ENCODE assay signal across 1 cellular context in the genomic region with DNA sequence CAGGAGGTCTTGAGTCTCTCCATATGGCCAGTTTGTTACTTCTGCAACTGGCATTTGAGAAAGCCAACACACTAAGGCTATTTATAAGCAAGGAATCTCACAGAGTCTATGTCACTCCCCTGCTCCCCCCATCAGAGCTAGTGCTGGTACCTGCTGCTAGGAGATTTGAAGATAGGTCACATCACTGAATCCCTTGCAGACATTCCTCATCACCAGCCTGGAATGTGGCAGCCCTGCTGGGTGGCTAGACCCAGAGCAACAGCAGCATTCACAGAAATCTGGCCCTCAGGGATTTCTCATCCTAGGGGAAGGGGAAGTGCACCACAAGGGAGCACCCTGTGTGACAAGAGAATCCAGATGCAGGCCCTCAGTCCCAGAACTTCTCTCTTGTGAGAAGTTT.
TF ChIP-seq lines count a peak whose summit lies in the region.

No MANE protein-coding gene starts in this region.

TF ChIP-seq in WTC11, 78 proteins besides CTCF, POLR2A, EP300 and RAD21 (continued from another document):
- TF ChIP-seq, protein P1, sequence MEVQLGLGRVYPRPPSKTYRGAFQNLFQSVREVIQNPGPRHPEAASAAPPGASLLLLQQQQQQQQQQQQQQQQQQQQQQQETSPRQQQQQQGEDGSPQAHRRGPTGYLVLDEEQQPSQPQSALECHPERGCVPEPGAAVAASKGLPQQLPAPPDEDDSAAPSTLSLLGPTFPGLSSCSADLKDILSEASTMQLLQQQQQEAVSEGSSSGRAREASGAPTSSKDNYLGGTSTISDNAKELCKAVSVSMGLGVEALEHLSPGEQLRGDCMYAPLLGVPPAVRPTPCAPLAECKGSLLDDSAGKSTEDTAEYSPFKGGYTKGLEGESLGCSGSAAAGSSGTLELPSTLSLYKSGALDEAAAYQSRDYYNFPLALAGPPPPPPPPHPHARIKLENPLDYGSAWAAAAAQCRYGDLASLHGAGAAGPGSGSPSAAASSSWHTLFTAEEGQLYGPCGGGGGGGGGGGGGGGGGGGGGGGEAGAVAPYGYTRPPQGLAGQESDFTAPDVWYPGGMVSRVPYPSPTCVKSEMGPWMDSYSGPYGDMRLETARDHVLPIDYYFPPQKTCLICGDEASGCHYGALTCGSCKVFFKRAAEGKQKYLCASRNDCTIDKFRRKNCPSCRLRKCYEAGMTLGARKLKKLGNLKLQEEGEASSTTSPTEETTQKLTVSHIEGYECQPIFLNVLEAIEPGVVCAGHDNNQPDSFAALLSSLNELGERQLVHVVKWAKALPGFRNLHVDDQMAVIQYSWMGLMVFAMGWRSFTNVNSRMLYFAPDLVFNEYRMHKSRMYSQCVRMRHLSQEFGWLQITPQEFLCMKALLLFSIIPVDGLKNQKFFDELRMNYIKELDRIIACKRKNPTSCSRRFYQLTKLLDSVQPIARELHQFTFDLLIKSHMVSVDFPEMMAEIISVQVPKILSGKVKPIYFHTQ (CRISPR knock-in tag; IDR thresholded peaks at IDR 0.05): no peak
- TF ChIP-seq ZNF396 (CRISPR knock-in tag; IDR thresholded peaks at IDR 0.05; ENCODE audit: borderline replicate concordance) (no peak), JAZF1 (CRISPR knock-in tag; IDR thresholded peaks at IDR 0.05) (no peak), CREB1 (CRISPR knock-in tag; IDR thresholded peaks at IDR 0.05) (no peak)
- TF ChIP-seq, protein P2, sequence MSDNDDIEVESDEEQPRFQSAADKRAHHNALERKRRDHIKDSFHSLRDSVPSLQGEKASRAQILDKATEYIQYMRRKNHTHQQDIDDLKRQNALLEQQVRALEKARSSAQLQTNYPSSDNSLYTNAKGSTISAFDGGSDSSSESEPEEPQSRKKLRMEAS (CRISPR knock-in tag; IDR thresholded peaks at IDR 0.05): no peak
- TF ChIP-seq, protein P3, sequence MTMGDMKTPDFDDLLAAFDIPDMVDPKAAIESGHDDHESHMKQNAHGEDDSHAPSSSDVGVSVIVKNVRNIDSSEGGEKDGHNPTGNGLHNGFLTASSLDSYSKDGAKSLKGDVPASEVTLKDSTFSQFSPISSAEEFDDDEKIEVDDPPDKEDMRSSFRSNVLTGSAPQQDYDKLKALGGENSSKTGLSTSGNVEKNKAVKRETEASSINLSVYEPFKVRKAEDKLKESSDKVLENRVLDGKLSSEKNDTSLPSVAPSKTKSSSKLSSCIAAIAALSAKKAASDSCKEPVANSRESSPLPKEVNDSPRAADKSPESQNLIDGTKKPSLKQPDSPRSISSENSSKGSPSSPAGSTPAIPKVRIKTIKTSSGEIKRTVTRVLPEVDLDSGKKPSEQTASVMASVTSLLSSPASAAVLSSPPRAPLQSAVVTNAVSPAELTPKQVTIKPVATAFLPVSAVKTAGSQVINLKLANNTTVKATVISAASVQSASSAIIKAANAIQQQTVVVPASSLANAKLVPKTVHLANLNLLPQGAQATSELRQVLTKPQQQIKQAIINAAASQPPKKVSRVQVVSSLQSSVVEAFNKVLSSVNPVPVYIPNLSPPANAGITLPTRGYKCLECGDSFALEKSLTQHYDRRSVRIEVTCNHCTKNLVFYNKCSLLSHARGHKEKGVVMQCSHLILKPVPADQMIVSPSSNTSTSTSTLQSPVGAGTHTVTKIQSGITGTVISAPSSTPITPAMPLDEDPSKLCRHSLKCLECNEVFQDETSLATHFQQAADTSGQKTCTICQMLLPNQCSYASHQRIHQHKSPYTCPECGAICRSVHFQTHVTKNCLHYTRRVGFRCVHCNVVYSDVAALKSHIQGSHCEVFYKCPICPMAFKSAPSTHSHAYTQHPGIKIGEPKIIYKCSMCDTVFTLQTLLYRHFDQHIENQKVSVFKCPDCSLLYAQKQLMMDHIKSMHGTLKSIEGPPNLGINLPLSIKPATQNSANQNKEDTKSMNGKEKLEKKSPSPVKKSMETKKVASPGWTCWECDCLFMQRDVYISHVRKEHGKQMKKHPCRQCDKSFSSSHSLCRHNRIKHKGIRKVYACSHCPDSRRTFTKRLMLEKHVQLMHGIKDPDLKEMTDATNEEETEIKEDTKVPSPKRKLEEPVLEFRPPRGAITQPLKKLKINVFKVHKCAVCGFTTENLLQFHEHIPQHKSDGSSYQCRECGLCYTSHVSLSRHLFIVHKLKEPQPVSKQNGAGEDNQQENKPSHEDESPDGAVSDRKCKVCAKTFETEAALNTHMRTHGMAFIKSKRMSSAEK (CRISPR knock-in tag; IDR thresholded peaks at IDR 0.05; ENCODE audit: borderline replicate concordance): no peak
- TF ChIP-seq, protein P4, sequence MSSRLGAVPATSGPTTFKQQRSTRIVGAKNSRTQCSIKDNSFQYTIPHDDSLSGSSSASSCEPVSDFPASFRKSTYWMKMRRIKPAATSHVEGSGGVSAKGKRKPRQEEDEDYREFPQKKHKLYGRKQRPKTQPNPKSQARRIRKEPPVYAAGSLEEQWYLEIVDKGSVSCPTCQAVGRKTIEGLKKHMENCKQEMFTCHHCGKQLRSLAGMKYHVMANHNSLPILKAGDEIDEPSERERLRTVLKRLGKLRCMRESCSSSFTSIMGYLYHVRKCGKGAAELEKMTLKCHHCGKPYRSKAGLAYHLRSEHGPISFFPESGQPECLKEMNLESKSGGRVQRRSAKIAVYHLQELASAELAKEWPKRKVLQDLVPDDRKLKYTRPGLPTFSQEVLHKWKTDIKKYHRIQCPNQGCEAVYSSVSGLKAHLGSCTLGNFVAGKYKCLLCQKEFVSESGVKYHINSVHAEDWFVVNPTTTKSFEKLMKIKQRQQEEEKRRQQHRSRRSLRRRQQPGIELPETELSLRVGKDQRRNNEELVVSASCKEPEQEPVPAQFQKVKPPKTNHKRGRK (CRISPR knock-in tag; IDR thresholded peaks at IDR 0.05; ENCODE audit: borderline replicate concordance): no peak
